17 cellular contexts compared by ENCODE assay signal in genomic region chr1:53411541-53412152, GRCh38. TPM values are rescaled to one million over a fixed set of nuclear protein-coding genes. Genes with fewer than 3 reads are reported as not detected.
DNase-seq lines count a peak whose midpoint lies in the region; ATAC-seq and TF ChIP-seq lines count a peak whose summit lies in the region.
"Had no signal": no experiment of that assay in that cellular context is flagged by ENCODE, and none has a peak within 500 bp of the region (broad histone marks: within the 10 kb centered on the region; RNA-seq: fewer than 3 reads in every experiment).

No MANE protein-coding gene starts in this region.

- CTCF ChIA-PET in activated CD4-positive, alpha-beta T cell treated with anti-CD3 and anti-CD28 coated beads for 36 hours (lab: Charles Lee), result no interaction called here

- TF ChIP-seq POLR2A in spleen (IDR thresholded peaks at IDR 0.05), result no peak

- H3K27ac Mint-ChIP-seq in activated CD4-positive, alpha-beta T cell treated with anti-CD3 and anti-CD28 coated beads for 36 hours, result peak overlapping the region; percentile 88
- peak overlapping the region; percentile 100 for H3K27ac Mint-ChIP-seq in T-helper 1 cell treated with Interleukin-12 subunit alpha and Interleukin-12 subunit beta and Interleukin-4 antibody, amounts not matched to agents 30 μg/mL and 1 μg/mL, for 36 hours
- peak overlapping the region; percentile 97 for H3K27ac Mint-ChIP-seq in central memory CD8-positive, alpha-beta T cell (ENCODE audit: low read depth)

- peaks cover 0 to 16% (median 0%) of the 10 kb centered on the region in 7 donors for H3K27me3 ChIP-seq in spleen (replicated peaks in 1 of 7)

- no peak overlapping the region for H3K4me3 Mint-ChIP-seq in activated CD4-positive, alpha-beta T cell treated with anti-CD3 and anti-CD28 coated beads for 36 hours
- H3K4me3 Mint-ChIP-seq in T-helper 1 cell treated with Interleukin-12 subunit alpha and Interleukin-12 subunit beta and Interleukin-4 antibody, amounts not matched to agents 30 μg/mL and 1 μg/mL, for 36 hours, result peak overlapping the region; percentile 11
- peak overlapping the region; percentile 52 for H3K4me3 Mint-ChIP-seq in central memory CD8-positive, alpha-beta T cell

- intact Hi-C loops in activated CD4-positive, alpha-beta T cell treated with anti-CD3 and anti-CD28 coated beads for 36 hours (cut with DNase I, micrococcal nuclease), result no loop called here
- intact Hi-C loops in spleen (cut with DNase I; ENCODE audit: low total_unique reads), result no loop called here

- ATAC-seq in activated CD4-positive, alpha-beta T cell treated with anti-CD3 and anti-CD28 coated beads for 36 hours, result peak; percentile 43
- no peak for ATAC-seq in central memory CD8-positive, alpha-beta T cell (replicated peaks; ENCODE audit: extremely low read depth, poor library complexity, severe bottlenecking)
- ATAC-seq in HG02981 (IDR thresholded peaks at IDR 0.05; ENCODE audit: unreplicated experiment), result no peak
- ATAC-seq: PC-3 had no signal

- peaks cover 43% of the 10 kb centered on the region for H3K4me1 Mint-ChIP-seq in activated CD4-positive, alpha-beta T cell treated with anti-CD3 and anti-CD28 coated beads for 36 hours
- H3K4me1 Mint-ChIP-seq in T-helper 1 cell treated with Interleukin-12 subunit alpha and Interleukin-12 subunit beta and Interleukin-4 antibody, amounts not matched to agents 30 μg/mL and 1 μg/mL, for 36 hours (ENCODE audit: low read depth), result peaks cover 72% of the 10 kb centered on the region
- peaks cover 79% of the 10 kb centered on the region for H3K4me1 Mint-ChIP-seq in central memory CD8-positive, alpha-beta T cell

- 76 to 92% (median 88%) methylated on average over 5 of the region's 5 CpGs for WGBS in spleen, 5 donors

- no peaks in the 10 kb centered on the region for H3K36me3 Mint-ChIP-seq in activated CD4-positive, alpha-beta T cell treated with anti-CD3 and anti-CD28 coated beads for 36 hours (ENCODE audit: low read depth)
- peaks cover 3% of the 10 kb centered on the region for H3K36me3 Mint-ChIP-seq in T-helper 1 cell treated with Interleukin-12 subunit alpha and Interleukin-12 subunit beta and Interleukin-4 antibody, amounts not matched to agents 30 μg/mL and 1 μg/mL, for 36 hours (ENCODE audit: low read depth)
- peaks cover 6% of the 10 kb centered on the region for H3K36me3 Mint-ChIP-seq in central memory CD8-positive, alpha-beta T cell (ENCODE audit: insufficient read depth)

- TF ChIP-seq CTCF in spleen (IDR thresholded peaks at IDR 0.05 in 8 of 11, conservative IDR thresholded peaks at IDR 0.05 in 3 of 11), result no peak

- peaks cover 0 to 24% (median 0%) of the 10 kb centered on the region in 6 donors for H3K4me1 ChIP-seq in spleen

- POLR2A ChIA-PET in activated CD4-positive, alpha-beta T cell treated with anti-CD3 and anti-CD28 coated beads for 36 hours (lab: Charles Lee), result no interaction called here

- peak; percentile 44 for DNase-seq in activated CD4-positive, alpha-beta T cell treated with anti-CD3 and anti-CD28 coated beads for 36 hours
- DNase-seq in activated CD4-positive, alpha-beta T cell treated with anti-CD3 and anti-CD28 coated beads for 4 hours, result no peak
- no peak for DNase-seq in central memory CD8-positive, alpha-beta T cell (ENCODE audit: low spot score in 2 of 2)
- DNase-seq in spleen (no peak), caudate nucleus (lab: John Stamatoyannopoulos, UW) (no peak), foreskin melanocyte (no peak)
- DNase-seq: dermis blood vessel endothelial cell, NCI-H1092 treated with DMSO at 0.1 percent for 48 hours, NCI-H446, PC-3, SW 1271 had no signal

- H3K27me3 Mint-ChIP-seq in activated CD4-positive, alpha-beta T cell treated with anti-CD3 and anti-CD28 coated beads for 36 hours, result no peaks in the 10 kb centered on the region
- no peaks in the 10 kb centered on the region for H3K27me3 Mint-ChIP-seq in T-helper 1 cell treated with Interleukin-12 subunit alpha and Interleukin-12 subunit beta and Interleukin-4 antibody, amounts not matched to agents 30 μg/mL and 1 μg/mL, for 36 hours (ENCODE audit: low read depth)
- no peaks in the 10 kb centered on the region for H3K27me3 Mint-ChIP-seq in central memory CD8-positive, alpha-beta T cell

- no peaks in the 10 kb centered on the region for H3K36me3 ChIP-seq in spleen

- no peaks in the 10 kb centered on the region for H3K9me3 ChIP-seq in spleen

- no peaks in the 10 kb centered on the region for H3K9me3 Mint-ChIP-seq in activated CD4-positive, alpha-beta T cell treated with anti-CD3 and anti-CD28 coated beads for 36 hours (ENCODE audit: low read depth)
- no peaks in the 10 kb centered on the region for H3K9me3 Mint-ChIP-seq in T-helper 1 cell treated with Interleukin-12 subunit alpha and Interleukin-12 subunit beta and Interleukin-4 antibody, amounts not matched to agents 30 μg/mL and 1 μg/mL, for 36 hours
- no peaks in the 10 kb centered on the region for H3K9me3 Mint-ChIP-seq in central memory CD8-positive, alpha-beta T cell

- peak overlapping the region in 5 of 8 donors; percentile 61 to 83 (median 75) for H3K27ac ChIP-seq in spleen
- H3K27ac ChIP-seq in caudate nucleus (ENCODE audit: low read depth, low read length), result no peak overlapping the region

- no peak overlapping the region for H3K4me3 ChIP-seq in spleen

RNA-seq across cellular contexts. Expression of gene DMRTB1, which starts 47.6 kb away (rescaled TPM):
- under 1 TPM; 0.23 to 0.25 TPM for total RNA-seq in activated CD4-positive, alpha-beta T cell treated with anti-CD3 and anti-CD28 coated beads for 36 hours
- not detected for total RNA-seq in spleen
- not detected for polyA plus RNA-seq in spleen
- total RNA-seq: activated CD8-positive, alpha-beta memory T cell treated with anti-CD3 and anti-CD28 coated beads for 36 hours; dermis blood vessel endothelial cell; fibroblast of lung; lower leg skin; PC-3 had no signal
- polyA plus RNA-seq: fibroblast of lung, neural cell had no signal
